11 cellular contexts compared by ENCODE assay signal in the genomic region with DNA sequence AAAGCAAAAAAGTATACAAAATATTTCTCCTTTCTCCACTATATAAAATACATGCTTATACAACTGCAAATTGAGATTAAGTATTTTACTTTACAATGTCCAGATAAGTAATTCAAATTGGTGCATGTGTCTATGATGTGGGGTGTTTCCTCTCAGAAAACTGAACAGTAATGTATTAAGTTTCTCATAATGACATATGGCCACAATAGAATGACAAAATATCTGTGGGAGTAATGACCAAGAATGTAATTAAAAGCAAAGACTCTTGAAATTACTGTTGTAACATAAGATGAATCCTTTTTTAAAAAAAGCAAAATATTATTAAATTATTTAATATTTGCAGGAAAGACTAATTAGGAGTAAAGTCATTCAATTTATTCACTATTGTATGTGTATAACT.
"Had no signal": no experiment of that assay in that cellular context is flagged by ENCODE, and none has a peak within 500 bp of the region (broad histone marks: within the 10 kb centered on the region; RNA-seq: fewer than 3 reads in every experiment).

No MANE protein-coding gene starts in this region.

- FAIRE-seq: H1, H54, HepG2 had no signal

- H3K9ac ChIP-seq: KMS-11 had no signal

- H3K9me3 Mint-ChIP-seq: H9 had no signal

- ATAC-seq: GM23338, HepG2 had no signal

- H3K27ac Mint-ChIP-seq: GM23338, H9, IgD-negative memory B cell had no signal

- H3K4me3 Mint-ChIP-seq: GM23338, H9, IgD-negative memory B cell had no signal

- H3K27me3 Mint-ChIP-seq: IgD-negative memory B cell had no signal

- DNase-seq: H9, HCEC 1CT, Karpas-422, KBM-7 had no signal

- H3K4me2 ChIP-seq: GM23338, KMS-11 had no signal

- H3K4me3 ChIP-seq: GM23338 had no signal

- H3K27ac ChIP-seq: HL-60, KMS-11 had no signal

- H2AFZ ChIP-seq: GM23338 had no signal
